Comparison of ENCODE assay signal across 11 cellular contexts in the genomic region with DNA sequence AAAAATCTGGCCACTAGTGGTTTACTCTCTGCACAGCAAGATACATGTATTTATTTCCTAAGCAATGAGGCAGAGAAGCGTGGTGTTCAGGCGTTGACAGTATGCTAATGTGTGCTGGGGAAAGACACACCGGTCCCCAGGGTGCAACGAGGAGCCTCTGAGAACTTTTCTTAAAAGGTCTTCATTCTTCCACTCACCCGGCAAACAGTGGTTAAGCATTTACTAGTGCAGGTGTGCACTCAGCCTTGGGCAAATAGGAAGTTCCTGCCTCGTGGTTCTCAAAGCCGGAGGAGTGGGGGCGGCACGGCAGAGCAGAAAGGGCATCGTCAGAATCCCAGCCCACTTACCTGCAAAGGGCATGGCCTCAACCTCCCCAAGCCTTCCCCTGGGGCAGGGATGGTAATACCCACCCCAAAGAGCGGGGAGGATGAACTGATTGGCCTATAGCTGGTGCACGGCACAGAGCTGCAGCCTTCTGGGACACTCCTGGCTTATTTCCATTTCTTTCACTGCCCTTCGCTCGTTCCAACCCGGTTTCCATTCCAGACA.
DNase-seq lines count a peak whose midpoint lies in the region; ATAC-seq, FAIRE-seq and TF ChIP-seq lines count a peak whose summit lies in the region.
"Had no signal": no experiment of that assay in that cellular context is flagged by ENCODE, and none has a peak within 500 bp of the region (broad histone marks: within the 10 kb centered on the region; RNA-seq: fewer than 3 reads in every experiment).

No MANE protein-coding gene starts in this region.

- no peak overlapping the region for H3K4me2 ChIP-seq in K562 (ENCODE audit: insufficient read depth, low read length)

- H3K27ac ChIP-seq in K562 (ENCODE audit: extremely low read depth, low read depth, low read length): no peak overlapping the region
- H3K27ac ChIP-seq: HL-60 had no signal

- in situ Hi-C loops in K562 (cut with MboI): no loop called here

- CTCF ChIA-PET in K562 (lab: Yijun Ruan, JAX; ENCODE audit: low intra/inter-chr PET ratio): no interaction called here

- no peak for FAIRE-seq in K562 (lab: Jason Lieb, UNC)

- intact Hi-C loops in K562 (cut with micrococcal nuclease): loop anchor here (10.0 kb wide), 1 partner anchor 300 kb away; no protein-coding TSS in a partner anchor

- H3K27me3 ChIP-seq in K562 (ENCODE audit: control insufficient read depth in 2 of 2, insufficient read depth in 2 of 2, low read length in 2 of 2): peaks cover 0 to 6% of the 10 kb centered on the region in 2 experiments; a peak in 3 of 5 replicates

- TF ChIP-seq POLR2A in K562 (conservative IDR thresholded peaks at IDR 0.05): no peak

- no peak overlapping the region for H3K27ac Mint-ChIP-seq in T-helper 2 cell treated with Interferon-gamma antibody and Interleukin-4, amounts not matched to agents 5 μg/mL and 100 μg/mL, for 36 hours
- H3K27ac Mint-ChIP-seq: endodermal cell had no signal

- POLR2A ChIA-PET in K562 (lab: Yijun Ruan, JAX): no interaction called here

- H2AFZ ChIP-seq in K562 (ENCODE audit: low read depth, low read length): no peak overlapping the region

- no peaks in the 10 kb centered on the region for H3K36me3 Mint-ChIP-seq in T-helper 2 cell treated with Interferon-gamma antibody and Interleukin-4, amounts not matched to agents 5 μg/mL and 100 μg/mL, for 36 hours (ENCODE audit: low read depth)

- H4K20me1 ChIP-seq in K562 (replicated peaks; ENCODE audit: control insufficient read depth, insufficient read depth, low read length): no peaks in the 10 kb centered on the region; the same call in 1 of the 2 replicates

- no peak for TF ChIP-seq RAD21 in K562 (CRISPR knock-in tag; conservative IDR thresholded peaks at IDR 0.05 in 1 of 2, IDR thresholded peaks at IDR 0.05 in 1 of 2)

- ATAC-seq in GM19397 (IDR thresholded peaks at IDR 0.05; ENCODE audit: unreplicated experiment): peak; percentile 93
- ATAC-seq in HG02981 (IDR thresholded peaks at IDR 0.05; ENCODE audit: unreplicated experiment): peak; percentile 95
- ATAC-seq in K562: peak; percentile 23; the same call in 1 of the 3 replicates

- H3K9ac ChIP-seq in K562 (ENCODE audit: insufficient read depth in 1 of 2, low read depth in 2 of 2, low read length in 2 of 2): no peak overlapping the region

- no peak overlapping the region for H3K4me3 Mint-ChIP-seq in T-helper 2 cell treated with Interferon-gamma antibody and Interleukin-4, amounts not matched to agents 5 μg/mL and 100 μg/mL, for 36 hours
- H3K4me3 Mint-ChIP-seq: endodermal cell had no signal

- no peaks in the 10 kb centered on the region for H3K4me1 ChIP-seq in K562 (replicated peaks in 1 of 2; ENCODE audit: control insufficient read depth in 2 of 2, insufficient read depth in 2 of 2, low read length in 2 of 2)

- no peak overlapping the region for H3K4me3 ChIP-seq in K562

- no peaks in the 10 kb centered on the region for H3K9me3 ChIP-seq in K562 (replicated peaks; ENCODE audit: control insufficient read depth, insufficient read depth, low read depth, low read length)

- TF ChIP-seq EP300 in K562 (IDR thresholded peaks at IDR 0.05; ENCODE audit: low read length): no peak

- H3K27me3 Mint-ChIP-seq in T-helper 2 cell treated with Interferon-gamma antibody and Interleukin-4, amounts not matched to agents 5 μg/mL and 100 μg/mL, for 36 hours (ENCODE audit: low read depth): no peaks in the 10 kb centered on the region

- no peaks in the 10 kb centered on the region for H3K9me3 Mint-ChIP-seq in T-helper 2 cell treated with Interferon-gamma antibody and Interleukin-4, amounts not matched to agents 5 μg/mL and 100 μg/mL, for 36 hours
- H3K9me3 Mint-ChIP-seq: endodermal cell had no signal

- no peak for DNase-seq in K562 (ENCODE audit: extremely low read depth in 1 of 4, low spot score in 3 of 4)
- DNase-seq in renal cortical epithelial cell (ENCODE audit: low read depth): peak; percentile 77
- DNase-seq in T-helper 2 cell treated with Interferon-gamma antibody and Interleukin-4, amounts not matched to agents 5 μg/mL and 100 μg/mL, for 36 hours (ENCODE audit: low spot score): no peak
- DNase-seq in activated CD8-positive, alpha-beta memory T cell treated with anti-CD3 and anti-CD28 coated beads, Interleukin-2, amount 50 U/mL, for 48 hours: no peak
- no peak for DNase-seq in hypothalamus (lab: John Stamatoyannopoulos, UW)
- no peak for DNase-seq in inferior parietal cortex (ENCODE audit: extremely low spot score)
- DNase-seq: activated naive CD4-positive, alpha-beta T cell treated with Interleukin-2 at 50 U/mL for 16 hours; endodermal cell had no signal

- no peaks in the 10 kb centered on the region for H3K36me3 ChIP-seq in K562 (ENCODE audit: control insufficient read depth, insufficient read depth, low read length)

- H3K4me1 Mint-ChIP-seq in T-helper 2 cell treated with Interferon-gamma antibody and Interleukin-4, amounts not matched to agents 5 μg/mL and 100 μg/mL, for 36 hours (ENCODE audit: low read depth): no peaks in the 10 kb centered on the region
- H3K4me1 Mint-ChIP-seq: endodermal cell had no signal

- H3K9me1 ChIP-seq in K562 (ENCODE audit: control insufficient read depth, insufficient read depth, low read length): no peaks in the 10 kb centered on the region

- no peak for TF ChIP-seq CTCF in K562 (IDR thresholded peaks at IDR 0.05 in 2 of 3, conservative IDR thresholded peaks at IDR 0.05 in 1 of 3; ENCODE audit: insufficient read depth in 2 of 3, low read depth in 1 of 3, low read length in 3 of 3)

- 1% methylated on average over 13 of the region's 15 CpGs for WGBS in K562 (ENCODE audit: insufficient coverage, low coverage, missing lambda C conversion rate)

- no peaks in the 10 kb centered on the region for H3K79me2 ChIP-seq in K562 (ENCODE audit: control insufficient read depth, insufficient read depth, low read length)

- no TSS peak for BruUV-seq in K562 (replicated peaks; lab: Mats Ljungman, UMichigan)

TF ChIP-seq in K562, 482 proteins besides CTCF, POLR2A, EP300 and RAD21 (continues in another document):
- TF ChIP-seq XRCC3 (IDR thresholded peaks at IDR 0.05) (no peak), MTA2 (IDR thresholded peaks at IDR 0.05; ENCODE audit: low read depth) (no peak)
- TF ChIP-seq, protein P1, sequence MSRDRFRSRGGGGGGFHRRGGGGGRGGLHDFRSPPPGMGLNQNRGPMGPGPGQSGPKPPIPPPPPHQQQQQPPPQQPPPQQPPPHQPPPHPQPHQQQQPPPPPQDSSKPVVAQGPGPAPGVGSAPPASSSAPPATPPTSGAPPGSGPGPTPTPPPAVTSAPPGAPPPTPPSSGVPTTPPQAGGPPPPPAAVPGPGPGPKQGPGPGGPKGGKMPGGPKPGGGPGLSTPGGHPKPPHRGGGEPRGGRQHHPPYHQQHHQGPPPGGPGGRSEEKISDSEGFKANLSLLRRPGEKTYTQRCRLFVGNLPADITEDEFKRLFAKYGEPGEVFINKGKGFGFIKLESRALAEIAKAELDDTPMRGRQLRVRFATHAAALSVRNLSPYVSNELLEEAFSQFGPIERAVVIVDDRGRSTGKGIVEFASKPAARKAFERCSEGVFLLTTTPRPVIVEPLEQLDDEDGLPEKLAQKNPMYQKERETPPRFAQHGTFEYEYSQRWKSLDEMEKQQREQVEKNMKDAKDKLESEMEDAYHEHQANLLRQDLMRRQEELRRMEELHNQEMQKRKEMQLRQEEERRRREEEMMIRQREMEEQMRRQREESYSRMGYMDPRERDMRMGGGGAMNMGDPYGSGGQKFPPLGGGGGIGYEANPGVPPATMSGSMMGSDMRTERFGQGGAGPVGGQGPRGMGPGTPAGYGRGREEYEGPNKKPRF (IDR thresholded peaks at IDR 0.05; ENCODE audit: low read depth, low read length): no peak
- TF ChIP-seq, protein P2, sequence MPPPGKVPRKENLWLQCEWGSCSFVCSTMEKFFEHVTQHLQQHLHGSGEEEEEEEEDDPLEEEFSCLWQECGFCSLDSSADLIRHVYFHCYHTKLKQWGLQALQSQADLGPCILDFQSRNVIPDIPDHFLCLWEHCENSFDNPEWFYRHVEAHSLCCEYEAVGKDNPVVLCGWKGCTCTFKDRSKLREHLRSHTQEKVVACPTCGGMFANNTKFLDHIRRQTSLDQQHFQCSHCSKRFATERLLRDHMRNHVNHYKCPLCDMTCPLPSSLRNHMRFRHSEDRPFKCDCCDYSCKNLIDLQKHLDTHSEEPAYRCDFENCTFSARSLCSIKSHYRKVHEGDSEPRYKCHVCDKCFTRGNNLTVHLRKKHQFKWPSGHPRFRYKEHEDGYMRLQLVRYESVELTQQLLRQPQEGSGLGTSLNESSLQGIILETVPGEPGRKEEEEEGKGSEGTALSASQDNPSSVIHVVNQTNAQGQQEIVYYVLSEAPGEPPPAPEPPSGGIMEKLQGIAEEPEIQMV (tag; conservative IDR thresholded peaks at IDR 0.05; ENCODE audit: low read depth): no peak

Comparison
In these comparisons a context has a peak if more than half of its experiments do, and no peak if none do; other contexts are left out.
1. ATAC-seq: peak in every context shown above with its lines; median percentile 95 in HG02981; 93 in GM19397; 23 in K562.